19 cellular contexts compared by ENCODE assay signal in genomic region chr17:885971-886571, GRCh38.
A peak's percentile ranks its signal among the peaks of the same experiment; 100 is the strongest.
DNase-seq lines count a peak whose midpoint lies in the region; ATAC-seq and TF ChIP-seq lines count a peak whose summit lies in the region.
"Had no signal": no experiment of that assay in that cellular context is flagged by ENCODE, and none has a peak within 500 bp of the region (broad histone marks: within the 10 kb centered on the region; RNA-seq: fewer than 3 reads in every experiment).

No MANE protein-coding gene starts in this region.

- TF ChIP-seq POLR2A in esophagus squamous epithelium (IDR thresholded peaks at IDR 0.05) (no peak), right lobe of liver (IDR thresholded peaks at IDR 0.05) (no peak)

- no peaks in the 10 kb centered on the region; the same call in 2 of the 3 replicates for H3K9me3 Mint-ChIP-seq in GM23338
- H3K9me3 Mint-ChIP-seq: activated naive CD4-positive, alpha-beta T cell treated with anti-CD3 and anti-CD28 coated beads, Interleukin-2, amount 50 U/mL, for 24 hours had no signal

- no peaks in the 10 kb centered on the region for H3K36me3 ChIP-seq in GM23338 (ENCODE audit: insufficient read depth)
- H3K36me3 ChIP-seq in esophagus squamous epithelium, result no peaks in the 10 kb centered on the region
- no peaks in the 10 kb centered on the region for H3K36me3 ChIP-seq in right lobe of liver
- no peaks in the 10 kb centered on the region for H3K36me3 ChIP-seq in rectal smooth muscle tissue (ENCODE audit: control insufficient read depth, insufficient read depth, low read length)
- H3K36me3 ChIP-seq: SJSA1 had no signal

- H3K4me3 ChIP-seq in GM23338 (no peak overlapping the region), esophagus squamous epithelium (no peak overlapping the region), right lobe of liver (no peak overlapping the region), rectal smooth muscle tissue (ENCODE audit: low read length) (no peak overlapping the region)
- H3K4me3 ChIP-seq: SJSA1 had no signal

- H3K4me2 ChIP-seq in GM23338, result no peak overlapping the region

- H3K79me2 ChIP-seq in GM23338 (replicated peaks; ENCODE audit: insufficient read depth), result peaks cover 91% of the 10 kb centered on the region

- H3K9ac ChIP-seq in rectal smooth muscle tissue (ENCODE audit: low read length), result no peak overlapping the region

- H3K4me3 Mint-ChIP-seq in GM23338, result no peak overlapping the region
- H3K4me3 Mint-ChIP-seq: activated CD4-positive, alpha-beta T cell treated with anti-CD3 and anti-CD28 coated beads for 36 hours; activated naive CD4-positive, alpha-beta T cell treated with anti-CD3 and anti-CD28 coated beads, Interleukin-2, amount 50 U/mL, for 24 hours had no signal

- no peaks in the 10 kb centered on the region for H3K36me3 Mint-ChIP-seq in GM23338 (ENCODE audit: low read depth)
- H3K36me3 Mint-ChIP-seq: activated naive CD4-positive, alpha-beta T cell treated with anti-CD3 and anti-CD28 coated beads, Interleukin-2, amount 50 U/mL, for 24 hours had no signal

- intact Hi-C loops in esophagus squamous epithelium (cut with DNase I) (no loop called here), right lobe of liver (cut with DNase I) (loop anchor here in 1 of 2 donors (10.0 kb wide), 1 partner anchor 99 kb away; no protein-coding TSS in a partner anchor)

- H3K27me3 ChIP-seq in GM23338 (ENCODE audit: insufficient read depth) (no peaks in the 10 kb centered on the region), esophagus squamous epithelium (no peaks in the 10 kb centered on the region), right lobe of liver (no peaks in the 10 kb centered on the region), rectal smooth muscle tissue (ENCODE audit: control insufficient read depth, insufficient read depth, low read length) (no peaks in the 10 kb centered on the region)
- H3K27me3 ChIP-seq: SJSA1 had no signal

- H4K20me1 ChIP-seq in GM23338 (replicated peaks; ENCODE audit: insufficient read depth), result peaks cover 32% of the 10 kb centered on the region

- no peak overlapping the region for H3K27ac Mint-ChIP-seq in GM23338
- H3K27ac Mint-ChIP-seq: activated CD4-positive, alpha-beta T cell treated with anti-CD3 and anti-CD28 coated beads for 36 hours; activated naive CD4-positive, alpha-beta T cell treated with anti-CD3 and anti-CD28 coated beads, Interleukin-2, amount 50 U/mL, for 24 hours; progenitor cell of endocrine pancreas had no signal

- ATAC-seq in GM23338 (no peak), right lobe of liver (peak; percentile 48 to 77 (median 61)), HG03520 (IDR thresholded peaks at IDR 0.05; ENCODE audit: unreplicated experiment) (no peak)
- ATAC-seq: activated CD4-positive, alpha-beta T cell treated with anti-CD3 and anti-CD28 coated beads for 36 hours had no signal

- peak overlapping the region; percentile 76; the same call in 1 of the 2 replicates for H3K27ac ChIP-seq in GM23338 (ENCODE audit: low read depth)
- peak overlapping the region in 3 of 4 donors; percentile 72 to 75 (median 74) for H3K27ac ChIP-seq in esophagus squamous epithelium
- H3K27ac ChIP-seq in right lobe of liver, result peak overlapping the region in 2 of 3 donors; percentile 30 to 78
- H3K27ac ChIP-seq in rectal smooth muscle tissue (ENCODE audit: low read depth, low read length), result peak overlapping the region; percentile 91
- H3K27ac ChIP-seq: C4-2B, SJSA1 had no signal

- no peaks in the 10 kb centered on the region for H3K9me2 ChIP-seq in GM23338 (ENCODE audit: insufficient read depth)

- peaks cover 7% of the 10 kb centered on the region for H3K27me3 Mint-ChIP-seq in GM23338 (ENCODE audit: insufficient read depth, low read depth, poor library complexity)
- H3K27me3 Mint-ChIP-seq: progenitor cell of endocrine pancreas had no signal

- TF ChIP-seq CTCF in GM23338 (conservative IDR thresholded peaks at IDR 0.05; ENCODE audit: low read depth in 2 of 2) (no peak), esophagus squamous epithelium (IDR thresholded peaks at IDR 0.05) (no peak), right lobe of liver (IDR thresholded peaks at IDR 0.05) (no peak)

- DNase-seq in GM23338 (ENCODE audit: low spot score) (no peak), esophagus squamous epithelium (lab: John Stamatoyannopoulos, UW) (no peak), right lobe of liver (peak in 2 of 3 donors; percentile 80 to 84), ecto neural progenitor cell (ENCODE audit: low spot score) (no peak), hepatic stellate cell (ENCODE audit: low spot score) (no peak), RPMI8226 (no peak)
- DNase-seq: activated CD4-positive, alpha-beta T cell treated with anti-CD3 and anti-CD28 coated beads for 36 hours; activated CD8-positive, alpha-beta memory T cell treated with anti-CD3 and anti-CD28 coated beads, Interleukin-2, amount 50 U/mL, for 4 hours; DMS53; effector CD8-positive, alpha-beta T cell; NCI-H1417 treated with DMSO at 0.1 percent for 48 hours; NCI-H446 treated with DMSO at 0.1 percent for 48 hours; T-helper 9 cell had no signal

- peaks cover 44% of the 10 kb centered on the region for H3K4me1 Mint-ChIP-seq in GM23338

- 56 to 72% methylated on average over 8 to 14 of the region's 18 CpGs for WGBS in esophagus squamous epithelium, 2 donors
- 63% methylated on average over 13 of the region's 18 CpGs for WGBS in right lobe of liver (ENCODE audit: insufficient coverage, low coverage, low lambda C conversion rate, missing lambda C conversion rate)

- no peaks in the 10 kb centered on the region for H3F3A ChIP-seq in GM23338 (replicated peaks; ENCODE audit: low read depth)

- H3K9me3 ChIP-seq in esophagus squamous epithelium (no peaks in the 10 kb centered on the region), right lobe of liver (no peaks in the 10 kb centered on the region)
- H3K9me3 ChIP-seq: SJSA1 had no signal

- no peak overlapping the region for H2AFZ ChIP-seq in GM23338

- peaks cover 39% of the 10 kb centered on the region; the same call in 1 of the 2 replicates for H3K4me1 ChIP-seq in GM23338 (ENCODE audit: insufficient read depth)
- H3K4me1 ChIP-seq in esophagus squamous epithelium, result peaks cover 12 to 71% (median 38%) of the 10 kb centered on the region in 3 donors
- H3K4me1 ChIP-seq in right lobe of liver, result peaks cover 0 to 17% (median 5%) of the 10 kb centered on the region in 4 donors
- peaks cover 33% of the 10 kb centered on the region for H3K4me1 ChIP-seq in rectal smooth muscle tissue (ENCODE audit: control insufficient read depth, insufficient read depth, low read length)

TF ChIP-seq in GM23338, 12 proteins besides CTCF, POLR2A, EP300 and RAD21 (continues in another document):
- TF ChIP-seq EZH2phosphoT487 (IDR thresholded peaks at IDR 0.05; ENCODE audit: unreplicated experiment) (no peak), JUNB (IDR thresholded peaks at IDR 0.05; ENCODE audit: unreplicated experiment) (no peak), ZNF331 (CRISPR knock-in tag; IDR thresholded peaks at IDR 0.05; ENCODE audit: low read depth) (no peak), EZH2 (IDR thresholded peaks at IDR 0.05; ENCODE audit: low read depth, unreplicated experiment) (no peak), ZNF114 (CRISPR knock-in tag; IDR thresholded peaks at IDR 0.05) (no peak), NANOG (IDR thresholded peaks at IDR 0.05; ENCODE audit: borderline replicate concordance) (no peak), ETS1 (IDR thresholded peaks at IDR 0.05) (no peak), STAT1 (IDR thresholded peaks at IDR 0.05; ENCODE audit: unreplicated experiment) (no peak)

Comparison
In these comparisons a context has a peak if more than half of its experiments do, and no peak if none do; other contexts are left out.
1. ATAC-seq: peak in right lobe of liver (4 of 4); none in GM23338 (single experiment) and HG03520 (single experiment).
2. DNase-seq: peak in right lobe of liver (2 of 3); none in GM23338 (single experiment), esophagus squamous epithelium (single experiment), ecto neural progenitor cell (single experiment), hepatic stellate cell (single experiment) and RPMI8226 (single experiment).
3. Peak in every context shown above with its lines, with median percentiles within 50 percentile points of each other: H3K27ac ChIP-seq.